1 cellular context compared by ENCODE assay signal in the genomic region with DNA sequence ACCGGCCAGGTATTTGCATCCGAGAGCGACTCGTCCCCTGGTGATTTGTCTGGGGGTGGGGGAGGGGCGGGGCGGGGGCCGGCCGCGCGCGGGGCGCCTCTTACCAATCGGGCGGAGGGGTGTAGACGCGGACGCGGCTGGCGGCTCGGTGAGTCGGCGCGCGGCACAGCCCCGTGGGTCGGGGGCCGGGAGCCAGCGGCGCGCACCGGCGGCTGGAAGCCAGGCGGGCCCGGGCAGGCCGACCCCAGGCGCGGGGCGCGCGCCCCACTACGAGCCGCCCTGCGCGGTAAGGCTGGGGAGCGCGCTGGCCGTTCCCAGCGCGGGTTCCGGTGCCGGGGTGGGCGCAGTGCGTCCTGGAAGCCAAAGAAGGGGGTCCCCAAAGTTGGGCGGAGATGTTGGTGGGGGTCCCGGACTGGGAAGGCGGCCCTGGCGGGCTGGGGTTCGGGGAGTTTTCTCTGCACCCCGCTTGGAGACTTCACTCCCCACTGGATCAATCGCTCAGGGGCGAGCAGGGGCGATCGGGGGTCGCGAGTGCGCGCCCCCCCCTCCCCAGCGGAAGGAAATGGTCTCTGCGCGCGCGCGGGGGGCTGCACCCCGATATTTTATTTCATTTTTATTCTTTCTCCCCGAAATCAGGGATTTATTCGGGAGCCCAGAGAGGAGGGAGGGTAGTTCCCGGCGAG.
A peak's percentile ranks its signal among the peaks of the same experiment; 100 is the strongest.
TF ChIP-seq lines count a peak whose summit lies in the region.

A gene with protein sequence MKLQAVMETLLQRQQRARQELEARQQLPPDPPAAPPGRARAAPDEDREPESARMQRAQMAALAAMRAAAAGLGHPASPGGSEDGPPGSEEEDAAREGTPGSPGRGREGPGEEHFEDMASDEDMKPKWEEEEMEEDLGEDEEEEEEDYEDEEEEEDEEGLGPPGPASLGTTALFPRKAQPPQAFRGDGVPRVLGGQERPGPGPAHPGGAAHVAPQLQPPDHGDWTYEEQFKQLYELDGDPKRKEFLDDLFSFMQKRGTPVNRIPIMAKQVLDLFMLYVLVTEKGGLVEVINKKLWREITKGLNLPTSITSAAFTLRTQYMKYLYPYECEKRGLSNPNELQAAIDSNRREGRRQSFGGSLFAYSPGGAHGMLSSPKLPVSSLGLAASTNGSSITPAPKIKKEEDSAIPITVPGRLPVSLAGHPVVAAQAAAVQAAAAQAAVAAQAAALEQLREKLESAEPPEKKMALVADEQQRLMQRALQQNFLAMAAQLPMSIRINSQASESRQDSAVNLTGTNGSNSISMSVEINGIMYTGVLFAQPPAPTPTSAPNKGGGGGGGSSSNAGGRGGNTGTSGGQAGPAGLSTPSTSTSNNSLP (plus strand): TSS at position 124 of the 683 bp plus-strand sequence. CDS start 3,494 bp downstream, outside the sequence.

TF ChIP-seq in K562, 482 proteins besides CTCF, POLR2A, EP300 and RAD21 (continued from another document):
- TF ChIP-seq, protein P1, sequence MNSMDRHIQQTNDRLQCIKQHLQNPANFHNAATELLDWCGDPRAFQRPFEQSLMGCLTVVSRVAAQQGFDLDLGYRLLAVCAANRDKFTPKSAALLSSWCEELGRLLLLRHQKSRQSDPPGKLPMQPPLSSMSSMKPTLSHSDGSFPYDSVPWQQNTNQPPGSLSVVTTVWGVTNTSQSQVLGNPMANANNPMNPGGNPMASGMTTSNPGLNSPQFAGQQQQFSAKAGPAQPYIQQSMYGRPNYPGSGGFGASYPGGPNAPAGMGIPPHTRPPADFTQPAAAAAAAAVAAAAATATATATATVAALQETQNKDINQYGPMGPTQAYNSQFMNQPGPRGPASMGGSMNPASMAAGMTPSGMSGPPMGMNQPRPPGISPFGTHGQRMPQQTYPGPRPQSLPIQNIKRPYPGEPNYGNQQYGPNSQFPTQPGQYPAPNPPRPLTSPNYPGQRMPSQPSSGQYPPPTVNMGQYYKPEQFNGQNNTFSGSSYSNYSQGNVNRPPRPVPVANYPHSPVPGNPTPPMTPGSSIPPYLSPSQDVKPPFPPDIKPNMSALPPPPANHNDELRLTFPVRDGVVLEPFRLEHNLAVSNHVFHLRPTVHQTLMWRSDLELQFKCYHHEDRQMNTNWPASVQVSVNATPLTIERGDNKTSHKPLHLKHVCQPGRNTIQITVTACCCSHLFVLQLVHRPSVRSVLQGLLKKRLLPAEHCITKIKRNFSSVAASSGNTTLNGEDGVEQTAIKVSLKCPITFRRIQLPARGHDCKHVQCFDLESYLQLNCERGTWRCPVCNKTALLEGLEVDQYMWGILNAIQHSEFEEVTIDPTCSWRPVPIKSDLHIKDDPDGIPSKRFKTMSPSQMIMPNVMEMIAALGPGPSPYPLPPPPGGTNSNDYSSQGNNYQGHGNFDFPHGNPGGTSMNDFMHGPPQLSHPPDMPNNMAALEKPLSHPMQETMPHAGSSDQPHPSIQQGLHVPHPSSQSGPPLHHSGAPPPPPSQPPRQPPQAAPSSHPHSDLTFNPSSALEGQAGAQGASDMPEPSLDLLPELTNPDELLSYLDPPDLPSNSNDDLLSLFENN (IDR thresholded peaks at IDR 0.05; ENCODE audit: low read depth in 2 of 2, low read length in 2 of 2), result no peak
- TF ChIP-seq KDM5B (IDR thresholded peaks at IDR 0.05; ENCODE audit: insufficient replicate concordance, low read depth, low read length) (no peak), ELF4 (CRISPR knock-in tag; IDR thresholded peaks at IDR 0.05) (no peak), ZBTB7A (IDR thresholded peaks at IDR 0.05; ENCODE audit: borderline replicate concordance, control insufficient read depth, low read depth, low read length) (peak; percentile 61), ZNF668 (CRISPR knock-in tag; IDR thresholded peaks at IDR 0.05) (no peak), ILF3 (IDR thresholded peaks at IDR 0.05; ENCODE audit: borderline replicate concordance) (no peak), HCFC1 (IDR thresholded peaks at IDR 0.05; ENCODE audit: low read depth, low read length) (no peak), SREBF1 (IDR thresholded peaks at IDR 0.05; ENCODE audit: borderline replicate concordance, low read depth, low read length) (no peak), HSF4 (CRISPR knock-in tag; IDR thresholded peaks at IDR 0.05; ENCODE audit: borderline replicate concordance) (no peak), ZBTB8A (IDR thresholded peaks at IDR 0.05; ENCODE audit: partially characterized antibody) (no peak), ZBED1 (IDR thresholded peaks at IDR 0.05) (no peak), SREBF2 (CRISPR knock-in tag; IDR thresholded peaks at IDR 0.05) (no peak), PHF8 (IDR thresholded peaks at IDR 0.05; ENCODE audit: borderline replicate concordance, low read length) (peak; percentile 50; the same call in 1 of the 2 replicates), SMAD4 (CRISPR knock-in tag; conservative IDR thresholded peaks at IDR 0.05) (0 out of 2 replicates have a peak, but pooled peaks have one; percentile 23), NCOA6 (IDR thresholded peaks at IDR 0.05) (no peak), RBBP5 (IDR thresholded peaks at IDR 0.05; ENCODE audit: borderline replicate concordance, insufficient read depth, low read length, poor library complexity, severe bottlenecking) (peak; percentile 42), HNRNPK (IDR thresholded peaks at IDR 0.05; ENCODE audit: low read depth, low read length, poor library complexity, severe bottlenecking) (no peak), GTF2A2 (tag; IDR thresholded peaks at IDR 0.05) (no peak), CBX3 (IDR thresholded peaks at IDR 0.05; ENCODE audit: borderline replicate concordance in 1 of 2, low read length in 2 of 2) (no peak), FOXJ3 (CRISPR knock-in tag; IDR thresholded peaks at IDR 0.05) (no peak), RBFOX2 (IDR thresholded peaks at IDR 0.05; ENCODE audit: low read depth, low read length) (peak; percentile 63), SIN3A (IDR thresholded peaks at IDR 0.05; ENCODE audit: borderline replicate concordance in 2 of 2, control insufficient read depth in 1 of 2, low read depth in 2 of 2, low read length in 2 of 2) (peak in 1 of 2 experiments; percentile 53; a peak in 1 of 4 replicates), RBM25 (IDR thresholded peaks at IDR 0.05; ENCODE audit: low read depth, low read length, severe bottlenecking) (peak; percentile 82), LCOR (CRISPR knock-in tag; IDR thresholded peaks at IDR 0.05) (no peak), ZC3H8 (IDR thresholded peaks at IDR 0.05) (no peak), MYC (IDR thresholded peaks at IDR 0.05; ENCODE audit: low read depth, low read length) (no peak), MYC (CRISPR knock-in tag; IDR thresholded peaks at IDR 0.05; ENCODE audit: borderline replicate concordance, low read depth) (no peak)
- TF ChIP-seq, protein P2, sequence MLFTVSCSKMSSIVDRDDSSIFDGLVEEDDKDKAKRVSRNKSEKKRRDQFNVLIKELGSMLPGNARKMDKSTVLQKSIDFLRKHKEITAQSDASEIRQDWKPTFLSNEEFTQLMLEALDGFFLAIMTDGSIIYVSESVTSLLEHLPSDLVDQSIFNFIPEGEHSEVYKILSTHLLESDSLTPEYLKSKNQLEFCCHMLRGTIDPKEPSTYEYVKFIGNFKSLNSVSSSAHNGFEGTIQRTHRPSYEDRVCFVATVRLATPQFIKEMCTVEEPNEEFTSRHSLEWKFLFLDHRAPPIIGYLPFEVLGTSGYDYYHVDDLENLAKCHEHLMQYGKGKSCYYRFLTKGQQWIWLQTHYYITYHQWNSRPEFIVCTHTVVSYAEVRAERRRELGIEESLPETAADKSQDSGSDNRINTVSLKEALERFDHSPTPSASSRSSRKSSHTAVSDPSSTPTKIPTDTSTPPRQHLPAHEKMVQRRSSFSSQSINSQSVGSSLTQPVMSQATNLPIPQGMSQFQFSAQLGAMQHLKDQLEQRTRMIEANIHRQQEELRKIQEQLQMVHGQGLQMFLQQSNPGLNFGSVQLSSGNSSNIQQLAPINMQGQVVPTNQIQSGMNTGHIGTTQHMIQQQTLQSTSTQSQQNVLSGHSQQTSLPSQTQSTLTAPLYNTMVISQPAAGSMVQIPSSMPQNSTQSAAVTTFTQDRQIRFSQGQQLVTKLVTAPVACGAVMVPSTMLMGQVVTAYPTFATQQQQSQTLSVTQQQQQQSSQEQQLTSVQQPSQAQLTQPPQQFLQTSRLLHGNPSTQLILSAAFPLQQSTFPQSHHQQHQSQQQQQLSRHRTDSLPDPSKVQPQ (CRISPR knock-in tag; IDR thresholded peaks at IDR 0.05; ENCODE audit: borderline replicate concordance), result no peak
- TF ChIP-seq, protein P3, sequence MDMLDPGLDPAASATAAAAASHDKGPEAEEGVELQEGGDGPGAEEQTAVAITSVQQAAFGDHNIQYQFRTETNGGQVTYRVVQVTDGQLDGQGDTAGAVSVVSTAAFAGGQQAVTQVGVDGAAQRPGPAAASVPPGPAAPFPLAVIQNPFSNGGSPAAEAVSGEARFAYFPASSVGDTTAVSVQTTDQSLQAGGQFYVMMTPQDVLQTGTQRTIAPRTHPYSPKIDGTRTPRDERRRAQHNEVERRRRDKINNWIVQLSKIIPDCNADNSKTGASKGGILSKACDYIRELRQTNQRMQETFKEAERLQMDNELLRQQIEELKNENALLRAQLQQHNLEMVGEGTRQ (CRISPR knock-in tag; IDR thresholded peaks at IDR 0.05), result no peak
- TF ChIP-seq, protein P4, sequence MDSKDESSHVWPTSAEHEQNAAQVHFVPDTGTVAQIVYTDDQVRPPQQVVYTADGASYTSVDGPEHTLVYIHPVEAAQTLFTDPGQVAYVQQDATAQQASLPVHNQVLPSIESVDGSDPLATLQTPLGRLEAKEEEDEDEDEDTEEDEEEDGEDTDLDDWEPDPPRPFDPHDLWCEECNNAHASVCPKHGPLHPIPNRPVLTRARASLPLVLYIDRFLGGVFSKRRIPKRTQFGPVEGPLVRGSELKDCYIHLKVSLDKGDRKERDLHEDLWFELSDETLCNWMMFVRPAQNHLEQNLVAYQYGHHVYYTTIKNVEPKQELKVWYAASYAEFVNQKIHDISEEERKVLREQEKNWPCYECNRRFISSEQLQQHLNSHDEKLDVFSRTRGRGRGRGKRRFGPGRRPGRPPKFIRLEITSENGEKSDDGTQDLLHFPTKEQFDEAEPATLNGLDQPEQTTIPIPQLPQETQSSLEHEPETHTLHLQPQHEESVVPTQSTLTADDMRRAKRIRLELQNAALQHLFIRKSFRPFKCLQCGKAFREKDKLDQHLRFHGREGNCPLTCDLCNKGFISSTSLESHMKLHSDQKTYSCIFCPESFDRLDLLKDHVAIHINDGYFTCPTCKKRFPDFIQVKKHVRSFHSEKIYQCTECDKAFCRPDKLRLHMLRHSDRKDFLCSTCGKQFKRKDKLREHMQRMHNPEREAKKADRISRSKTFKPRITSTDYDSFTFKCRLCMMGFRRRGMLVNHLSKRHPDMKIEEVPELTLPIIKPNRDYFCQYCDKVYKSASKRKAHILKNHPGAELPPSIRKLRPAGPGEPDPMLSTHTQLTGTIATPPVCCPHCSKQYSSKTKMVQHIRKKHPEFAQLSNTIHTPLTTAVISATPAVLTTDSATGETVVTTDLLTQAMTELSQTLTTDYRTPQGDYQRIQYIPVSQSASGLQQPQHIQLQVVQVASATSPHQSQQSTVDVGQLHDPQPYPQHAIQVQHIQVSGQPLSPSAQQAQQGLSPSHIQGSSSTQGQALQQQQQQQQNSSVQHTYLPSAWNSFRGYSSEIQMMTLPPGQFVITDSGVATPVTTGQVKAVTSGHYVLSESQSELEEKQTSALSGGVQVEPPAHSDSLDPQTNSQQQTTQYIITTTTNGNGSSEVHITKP (IDR thresholded peaks at IDR 0.05; ENCODE audit: partially characterized antibody), result peak; percentile 28
- TF ChIP-seq, protein P5, sequence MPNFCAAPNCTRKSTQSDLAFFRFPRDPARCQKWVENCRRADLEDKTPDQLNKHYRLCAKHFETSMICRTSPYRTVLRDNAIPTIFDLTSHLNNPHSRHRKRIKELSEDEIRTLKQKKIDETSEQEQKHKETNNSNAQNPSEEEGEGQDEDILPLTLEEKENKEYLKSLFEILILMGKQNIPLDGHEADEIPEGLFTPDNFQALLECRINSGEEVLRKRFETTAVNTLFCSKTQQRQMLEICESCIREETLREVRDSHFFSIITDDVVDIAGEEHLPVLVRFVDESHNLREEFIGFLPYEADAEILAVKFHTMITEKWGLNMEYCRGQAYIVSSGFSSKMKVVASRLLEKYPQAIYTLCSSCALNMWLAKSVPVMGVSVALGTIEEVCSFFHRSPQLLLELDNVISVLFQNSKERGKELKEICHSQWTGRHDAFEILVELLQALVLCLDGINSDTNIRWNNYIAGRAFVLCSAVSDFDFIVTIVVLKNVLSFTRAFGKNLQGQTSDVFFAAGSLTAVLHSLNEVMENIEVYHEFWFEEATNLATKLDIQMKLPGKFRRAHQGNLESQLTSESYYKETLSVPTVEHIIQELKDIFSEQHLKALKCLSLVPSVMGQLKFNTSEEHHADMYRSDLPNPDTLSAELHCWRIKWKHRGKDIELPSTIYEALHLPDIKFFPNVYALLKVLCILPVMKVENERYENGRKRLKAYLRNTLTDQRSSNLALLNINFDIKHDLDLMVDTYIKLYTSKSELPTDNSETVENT (CRISPR knock-in tag; IDR thresholded peaks at IDR 0.05), result peak; percentile 44; the same call in 1 of the 2 replicates
- TF ChIP-seq, protein P6, sequence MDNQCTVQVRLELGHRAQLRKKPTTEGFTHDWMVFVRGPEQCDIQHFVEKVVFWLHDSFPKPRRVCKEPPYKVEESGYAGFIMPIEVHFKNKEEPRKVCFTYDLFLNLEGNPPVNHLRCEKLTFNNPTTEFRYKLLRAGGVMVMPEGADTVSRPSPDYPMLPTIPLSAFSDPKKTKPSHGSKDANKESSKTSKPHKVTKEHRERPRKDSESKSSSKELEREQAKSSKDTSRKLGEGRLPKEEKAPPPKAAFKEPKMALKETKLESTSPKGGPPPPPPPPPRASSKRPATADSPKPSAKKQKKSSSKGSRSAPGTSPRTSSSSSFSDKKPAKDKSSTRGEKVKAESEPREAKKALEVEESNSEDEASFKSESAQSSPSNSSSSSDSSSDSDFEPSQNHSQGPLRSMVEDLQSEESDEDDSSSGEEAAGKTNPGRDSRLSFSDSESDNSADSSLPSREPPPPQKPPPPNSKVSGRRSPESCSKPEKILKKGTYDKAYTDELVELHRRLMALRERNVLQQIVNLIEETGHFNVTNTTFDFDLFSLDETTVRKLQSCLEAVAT (IDR thresholded peaks at IDR 0.05), result 0 out of 4 replicates have a peak, but pooled peaks of 1 of the 2 experiments have one; percentile 18
- TF ChIP-seq, protein P7, sequence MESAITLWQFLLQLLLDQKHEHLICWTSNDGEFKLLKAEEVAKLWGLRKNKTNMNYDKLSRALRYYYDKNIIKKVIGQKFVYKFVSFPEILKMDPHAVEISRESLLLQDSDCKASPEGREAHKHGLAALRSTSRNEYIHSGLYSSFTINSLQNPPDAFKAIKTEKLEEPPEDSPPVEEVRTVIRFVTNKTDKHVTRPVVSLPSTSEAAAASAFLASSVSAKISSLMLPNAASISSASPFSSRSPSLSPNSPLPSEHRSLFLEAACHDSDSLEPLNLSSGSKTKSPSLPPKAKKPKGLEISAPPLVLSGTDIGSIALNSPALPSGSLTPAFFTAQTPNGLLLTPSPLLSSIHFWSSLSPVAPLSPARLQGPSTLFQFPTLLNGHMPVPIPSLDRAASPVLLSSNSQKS (CRISPR knock-in tag; IDR thresholded peaks at IDR 0.05), result no peak
